In the genomic region with DNA sequence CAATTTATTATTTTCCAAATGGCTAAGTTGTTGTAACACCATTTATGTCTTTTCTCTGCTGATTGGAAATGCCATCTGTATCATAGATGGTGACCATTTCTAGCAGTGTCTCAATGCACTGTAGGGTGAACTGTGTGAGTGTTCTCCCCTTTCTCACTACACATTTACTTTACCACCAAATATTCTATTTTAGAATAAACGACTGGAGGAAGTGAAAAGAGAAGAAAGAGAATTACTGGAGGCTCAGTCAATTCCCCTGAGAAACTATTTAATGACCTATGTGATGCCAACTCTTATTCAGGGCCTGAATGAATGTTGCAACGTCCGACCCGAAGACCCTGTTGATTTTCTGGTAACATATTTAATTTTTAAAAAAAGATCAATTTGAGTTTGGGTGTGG, we compare ENCODE assay signal across 24 cellular contexts. TPM values are rescaled to one million over a fixed set of nuclear protein-coding genes. Genes with fewer than 3 reads are reported as not detected.
DNase-seq lines count a peak whose midpoint lies in the region; ATAC-seq and TF ChIP-seq lines count a peak whose summit lies in the region.
"Had no signal": no experiment of that assay in that cellular context is flagged by ENCODE, and none has a peak within 500 bp of the region (broad histone marks: within the 10 kb centered on the region; RNA-seq: fewer than 3 reads in every experiment).

No MANE protein-coding gene starts in this region.

- DNase-seq in NOMO-1 treated with DMSO at 0.1 percent for 48 hours (lab: John Stamatoyannopoulos, UW; ENCODE audit: unreplicated experiment) (peak; percentile 57), NOMO-1 treated with dmso at 0.1 percent for 144 hours (lab: John Stamatoyannopoulos, UW; ENCODE audit: unreplicated experiment) (no peak), neural progenitor cell (ENCODE audit: low spot score) (no peak), NCI-H2227 treated with DMSO at 0.1 percent for 48 hours (lab: John Stamatoyannopoulos, UW) (no peak)
- no peak for DNase-seq in stimulated activated naive B cell treated with anti-CD40 and anti-IgM and Interleukin-4, amounts not matched to agents 10 μg/mL and 1 μg/mL and 100 μg/mL, for 72 hours
- no peak for DNase-seq in activated CD8-positive, alpha-beta memory T cell treated with anti-CD3 and anti-CD28 coated beads, Interleukin-2, amount 10 ng/mL, durations not matched to agents 7 days and 5 days
- DNase-seq: activated effector memory CD4-positive, alpha-beta T cell treated with Interleukin-2 at 50 U/mL for 16 hours; DMS53; islet precursor cell; mammary epithelial cell; natural killer cell; NCI-H1092; NCI-H2107; spleen; stimulated activated naive CD8-positive, alpha-beta T cell treated with anti-CD3 and anti-CD28 coated beads, Interleukin-15, Interleukin-2, amounts not matched to agents 100 U/mL and 50 U/mL, for 24 hours had no signal

- peaks cover 0 to 3% of the 10 kb centered on the region in 2 donors for H3K36me3 Mint-ChIP-seq in stimulated activated naive B cell treated with anti-CD40 and anti-IgM and Interleukin-4, amounts not matched to agents 10 μg/mL and 1 μg/mL and 100 μg/mL, for 72 hours
- H3K36me3 Mint-ChIP-seq in activated CD8-positive, alpha-beta memory T cell treated with anti-CD3 and anti-CD28 coated beads, Interleukin-2, amount 10 ng/mL, durations not matched to agents 7 days and 5 days = no peaks in the 10 kb centered on the region
- no peaks in the 10 kb centered on the region for H3K36me3 Mint-ChIP-seq in neural progenitor cell
- H3K36me3 Mint-ChIP-seq: natural killer cell had no signal

- TF ChIP-seq CTCF in neural progenitor cell (IDR thresholded peaks at IDR 0.05) = no peak

- peak overlapping the region; percentile 25 to 65 for H3K4me3 Mint-ChIP-seq in stimulated activated naive B cell treated with anti-CD40 and anti-IgM and Interleukin-4, amounts not matched to agents 10 μg/mL and 1 μg/mL and 100 μg/mL, for 72 hours
- H3K4me3 Mint-ChIP-seq in activated CD8-positive, alpha-beta memory T cell treated with anti-CD3 and anti-CD28 coated beads, Interleukin-2, amount 10 ng/mL, durations not matched to agents 7 days and 5 days = no peak overlapping the region
- H3K4me3 Mint-ChIP-seq in neural progenitor cell = no peak overlapping the region
- H3K4me3 Mint-ChIP-seq: GM23338; natural killer cell; T-helper 1 cell treated with Interleukin-12 subunit alpha and Interleukin-12 subunit beta and Interleukin-4 antibody, amounts not matched to agents 30 μg/mL and 1 μg/mL, for 36 hours had no signal

- H3K9me3 ChIP-seq in neural progenitor cell (ENCODE audit: low read depth) = no peaks in the 10 kb centered on the region
- H3K9me3 ChIP-seq: spleen had no signal

- H3K27ac Mint-ChIP-seq in stimulated activated naive B cell treated with anti-CD40 and anti-IgM and Interleukin-4, amounts not matched to agents 10 μg/mL and 1 μg/mL and 100 μg/mL, for 72 hours = no peak overlapping the region
- H3K27ac Mint-ChIP-seq in activated CD8-positive, alpha-beta memory T cell treated with anti-CD3 and anti-CD28 coated beads, Interleukin-2, amount 10 ng/mL, durations not matched to agents 7 days and 5 days = no peak overlapping the region
- no peak overlapping the region for H3K27ac Mint-ChIP-seq in neural progenitor cell
- H3K27ac Mint-ChIP-seq: GM23338; natural killer cell; progenitor cell of endocrine pancreas; T-helper 1 cell treated with Interleukin-12 subunit alpha and Interleukin-12 subunit beta and Interleukin-4 antibody, amounts not matched to agents 30 μg/mL and 1 μg/mL, for 36 hours had no signal

- H3F3A ChIP-seq in neural progenitor cell (ENCODE audit: low read depth) = no peaks in the 10 kb centered on the region

- no peaks in the 10 kb centered on the region for H3K36me3 ChIP-seq in neural progenitor cell
- H3K36me3 ChIP-seq: spleen had no signal

- H3K4me1 ChIP-seq in neural progenitor cell = no peaks in the 10 kb centered on the region

- H3K27ac ChIP-seq in neural progenitor cell = no peak overlapping the region
- H3K27ac ChIP-seq: 22Rv1, C4-2B, HL-60, spleen had no signal

- CTCF ChIA-PET in activated CD8-positive, alpha-beta memory T cell treated with anti-CD3 and anti-CD28 coated beads, Interleukin-2, amount 10 ng/mL, durations not matched to agents 7 days and 5 days (lab: Charles Lee) = no interaction called here

- no peak overlapping the region for H3K4me3 ChIP-seq in neural progenitor cell
- H3K4me3 ChIP-seq: GM23338, K562, spleen had no signal

- H3K9me3 Mint-ChIP-seq in stimulated activated naive B cell treated with anti-CD40 and anti-IgM and Interleukin-4, amounts not matched to agents 10 μg/mL and 1 μg/mL and 100 μg/mL, for 72 hours = peaks cover 0 to 3% of the 10 kb centered on the region in 2 donors
- no peaks in the 10 kb centered on the region for H3K9me3 Mint-ChIP-seq in activated CD8-positive, alpha-beta memory T cell treated with anti-CD3 and anti-CD28 coated beads, Interleukin-2, amount 10 ng/mL, durations not matched to agents 7 days and 5 days (ENCODE audit: low read depth)
- no peaks in the 10 kb centered on the region for H3K9me3 Mint-ChIP-seq in neural progenitor cell
- H3K9me3 Mint-ChIP-seq: GM23338; natural killer cell; T-helper 1 cell treated with Interleukin-12 subunit alpha and Interleukin-12 subunit beta and Interleukin-4 antibody, amounts not matched to agents 30 μg/mL and 1 μg/mL, for 36 hours had no signal

- H4K20me1 ChIP-seq in neural progenitor cell (ENCODE audit: low read depth) = no peaks in the 10 kb centered on the region

- H3K9ac ChIP-seq in neural progenitor cell = no peak overlapping the region

- H3K4me1 Mint-ChIP-seq in stimulated activated naive B cell treated with anti-CD40 and anti-IgM and Interleukin-4, amounts not matched to agents 10 μg/mL and 1 μg/mL and 100 μg/mL, for 72 hours = peaks cover 17 to 51% of the 10 kb centered on the region in 2 donors
- H3K4me1 Mint-ChIP-seq in activated CD8-positive, alpha-beta memory T cell treated with anti-CD3 and anti-CD28 coated beads, Interleukin-2, amount 10 ng/mL, durations not matched to agents 7 days and 5 days = no peaks in the 10 kb centered on the region
- H3K4me1 Mint-ChIP-seq in neural progenitor cell = no peaks in the 10 kb centered on the region
- H3K4me1 Mint-ChIP-seq: GM23338, natural killer cell had no signal

- no peaks in the 10 kb centered on the region for H3K27me3 ChIP-seq in neural progenitor cell
- H3K27me3 ChIP-seq: spleen had no signal

- no peaks in the 10 kb centered on the region for H3K79me2 ChIP-seq in neural progenitor cell (ENCODE audit: low read depth)

- no peak overlapping the region for H2AFZ ChIP-seq in neural progenitor cell (replicated peaks)
- H2AFZ ChIP-seq: GM23338 had no signal

- ATAC-seq in GM21786 (IDR thresholded peaks at IDR 0.05; ENCODE audit: unreplicated experiment) (peak; percentile 82), HG03442 (IDR thresholded peaks at IDR 0.05; ENCODE audit: unreplicated experiment) (peak; percentile 58)
- peak; percentile 89 to 93 for ATAC-seq in stimulated activated naive B cell treated with anti-CD40 and anti-IgM and Interleukin-4, amounts not matched to agents 10 μg/mL and 1 μg/mL and 100 μg/mL, for 72 hours (replicated peaks)
- ATAC-seq in activated CD8-positive, alpha-beta memory T cell treated with anti-CD3 and anti-CD28 coated beads, Interleukin-2, amount 10 ng/mL, durations not matched to agents 7 days and 5 days = no peak
- ATAC-seq: GM23338; K562; natural killer cell; stimulated activated naive CD8-positive, alpha-beta T cell treated with anti-CD3 and anti-CD28 coated beads, Interleukin-15, Interleukin-2, amounts not matched to agents 100 U/mL and 50 U/mL, for 24 hours had no signal

- H3K4me2 ChIP-seq in neural progenitor cell = no peak overlapping the region
- H3K4me2 ChIP-seq: GM23338 had no signal

- no peaks in the 10 kb centered on the region for H3K27me3 Mint-ChIP-seq in stimulated activated naive B cell treated with anti-CD40 and anti-IgM and Interleukin-4, amounts not matched to agents 10 μg/mL and 1 μg/mL and 100 μg/mL, for 72 hours
- H3K27me3 Mint-ChIP-seq in activated CD8-positive, alpha-beta memory T cell treated with anti-CD3 and anti-CD28 coated beads, Interleukin-2, amount 10 ng/mL, durations not matched to agents 7 days and 5 days = peaks cover 26% of the 10 kb centered on the region
- H3K27me3 Mint-ChIP-seq in neural progenitor cell (ENCODE audit: insufficient read depth, low read depth) = peaks cover 2% of the 10 kb centered on the region
- H3K27me3 Mint-ChIP-seq: progenitor cell of endocrine pancreas had no signal

RNA-seq across cellular contexts. Expression of gene PAPOLA, which starts 15.5 kb away (rescaled TPM):
- total RNA-seq in activated CD8-positive, alpha-beta memory T cell treated with anti-CD3 and anti-CD28 coated beads, Interleukin-2, amount 10 ng/mL, durations not matched to agents 7 days and 5 days = 100 to 1,000 TPM; 156 to 189 TPM
- total RNA-seq in neural progenitor cell (ENCODE audit: low replicate concordance) = 169 and 235 TPM in 2 replicates

Comparison
In these comparisons a context has a peak if more than half of its experiments do, and no peak if none do; other contexts are left out.
1. H3K4me3 Mint-ChIP-seq: peak in stimulated activated naive B cell treated with anti-CD40 and anti-IgM and Interleukin-4, amounts not matched to agents 10 μg/mL and 1 μg/mL and 100 μg/mL, for 72 hours (2 of 2); none in activated CD8-positive, alpha-beta memory T cell treated with anti-CD3 and anti-CD28 coated beads, Interleukin-2, amount 10 ng/mL, durations not matched to agents 7 days and 5 days (single experiment) and neural progenitor cell (single experiment).